ENCODE assay signal across 8 cellular contexts in genomic region chr1:205680073-205680851, GRCh38. TPM values are rescaled to one million over a fixed set of nuclear protein-coding genes. Genes with fewer than 3 reads are reported as not detected.
A peak's percentile ranks its signal among the peaks of the same experiment; 100 is the strongest.
DNase-seq lines count a peak whose midpoint lies in the region; ATAC-seq and TF ChIP-seq lines count a peak whose summit lies in the region.

Gene SLC45A3, minus strand, starts transcription at chr1:205680509. Its CDS starts 15,853 bp downstream, at chr1:205664656.

- no peaks in the 10 kb centered on the region for H3K36me3 Mint-ChIP-seq in activated naive CD4-positive, alpha-beta T cell treated with anti-CD3 and anti-CD28 coated beads for 36 hours (ENCODE audit: low read depth)
- no peaks in the 10 kb centered on the region for H3K36me3 Mint-ChIP-seq in progenitor cell of endocrine pancreas (ENCODE audit: insufficient read depth)

- CTCF ChIA-PET in activated naive CD4-positive, alpha-beta T cell treated with anti-CD3 and anti-CD28 coated beads for 36 hours (lab: Charles Lee): interaction anchor here (1.1 to 9.9 kb wide), 5 partner anchors 23 to 297 kb away, joined by 3 to 93 read pairs (median 4); no protein-coding TSS in a partner anchor

- H3K27me3 Mint-ChIP-seq in activated naive CD4-positive, alpha-beta T cell treated with anti-CD3 and anti-CD28 coated beads for 36 hours (ENCODE audit: low read depth): peaks cover 10% of the 10 kb centered on the region
- peaks cover 12% of the 10 kb centered on the region for H3K27me3 Mint-ChIP-seq in progenitor cell of endocrine pancreas

- DNase-seq in activated gamma-delta T cell treated with Interleukin-2 at 50 U/mL for 16 hours (peak; percentile 21), activated gamma-delta T cell (lab: John Stamatoyannopoulos, UW) (no peak), NCI-H748 (lab: John Stamatoyannopoulos, UW; ENCODE audit: unreplicated experiment) (peak; percentile 53), Right ventricle myocardium superior (no peak), progenitor cell of endocrine pancreas (ENCODE audit: low spot score, unreplicated experiment) (peak; percentile 34), NCI-H2029 treated with DMSO at 0.1 percent for 48 hours (lab: John Stamatoyannopoulos, UW) (no peak)
- DNase-seq in activated naive CD4-positive, alpha-beta T cell treated with anti-CD3 and anti-CD28 coated beads for 36 hours: peak; percentile 17

- no peak within 1 kb of the TSS for H3K27ac Mint-ChIP-seq in activated naive CD4-positive, alpha-beta T cell treated with anti-CD3 and anti-CD28 coated beads for 36 hours
- H3K27ac Mint-ChIP-seq in progenitor cell of endocrine pancreas: peak within 1 kb of the TSS; percentile 78

- no peaks in the 10 kb centered on the region for H3K9me3 Mint-ChIP-seq in activated naive CD4-positive, alpha-beta T cell treated with anti-CD3 and anti-CD28 coated beads for 36 hours
- H3K9me3 Mint-ChIP-seq in progenitor cell of endocrine pancreas (ENCODE audit: low read depth): no peaks in the 10 kb centered on the region

- H3K4me3 Mint-ChIP-seq in activated naive CD4-positive, alpha-beta T cell treated with anti-CD3 and anti-CD28 coated beads for 36 hours: peak within 1 kb of the TSS; percentile 70
- H3K4me3 Mint-ChIP-seq in progenitor cell of endocrine pancreas (ENCODE audit: low read depth): peak within 1 kb of the TSS; percentile 79

- ATAC-seq in Right ventricle myocardium superior (ENCODE audit: poor library complexity) (peak; percentile 64), GM18519 (IDR thresholded peaks at IDR 0.05; ENCODE audit: low FRiP score, unreplicated experiment) (no peak)

- intact Hi-C loops in activated naive CD4-positive, alpha-beta T cell treated with anti-CD3 and anti-CD28 coated beads for 36 hours (cut with micrococcal nuclease): loop anchor here (2.0 kb wide), 1 partner anchor 31 kb away; no protein-coding TSS in a partner anchor
- intact Hi-C loops in Right ventricle myocardium superior (cut with DNase I): no loop called here

- H3K4me1 Mint-ChIP-seq in activated naive CD4-positive, alpha-beta T cell treated with anti-CD3 and anti-CD28 coated beads for 36 hours (ENCODE audit: low read depth): peaks cover 12% of the 10 kb centered on the region
- H3K4me1 Mint-ChIP-seq in progenitor cell of endocrine pancreas (ENCODE audit: low read depth): peaks cover 30% of the 10 kb centered on the region

- TF ChIP-seq CTCF in progenitor cell of endocrine pancreas (IDR thresholded peaks at IDR 0.05; ENCODE audit: unreplicated experiment): no peak

RNA-seq across cellular contexts. Expression of gene SLC45A3, which starts in this region (rescaled TPM):
- under 1 TPM; 0.15 to 0.26 TPM for total RNA-seq in activated naive CD4-positive, alpha-beta T cell treated with anti-CD3 and anti-CD28 coated beads for 36 hours
- total RNA-seq in Right ventricle myocardium superior (6.9 TPM), progenitor cell of endocrine pancreas (8.4 and 8.6 TPM in 2 replicates)

Comparison
In these comparisons a context has a peak if more than half of its experiments do, and no peak if none do; other contexts are left out.
1. DNase-seq: peak in activated gamma-delta T cell treated with Interleukin-2 at 50 U/mL for 16 hours (single experiment), NCI-H748 (single experiment) and progenitor cell of endocrine pancreas (single experiment); none in activated gamma-delta T cell (single experiment), Right ventricle myocardium superior (single experiment) and NCI-H2029 treated with DMSO at 0.1 percent for 48 hours (single experiment).
2. Peak in DNase-seq in activated naive CD4-positive, alpha-beta T cell treated with anti-CD3 and anti-CD28 coated beads for 36 hours; RNA of the gene not detected or under 1 TPM.